26 cellular contexts compared by ENCODE assay signal in the genomic region with DNA sequence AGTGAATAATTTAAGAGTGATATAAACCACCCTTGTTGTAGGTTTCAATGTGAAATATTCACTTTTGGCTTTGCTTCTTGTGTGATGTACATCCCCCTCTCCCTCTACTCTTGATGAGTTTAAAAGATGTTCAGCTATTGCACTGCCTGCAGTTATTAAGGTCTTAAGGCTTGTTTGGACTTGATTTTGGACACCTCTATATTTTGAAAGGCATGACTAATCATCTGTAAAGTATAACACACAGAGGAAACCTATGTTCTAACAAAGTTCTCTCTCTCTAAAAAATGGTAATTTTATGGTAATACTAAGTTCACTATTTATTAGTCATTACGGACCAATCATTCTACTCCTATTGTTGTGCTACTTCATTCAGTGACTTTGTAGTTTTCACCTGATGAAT.
DNase-seq lines count a peak whose midpoint lies in the region; ATAC-seq, FAIRE-seq and TF ChIP-seq lines count a peak whose summit lies in the region.
"Had no signal": no experiment of that assay in that cellular context is flagged by ENCODE, and none has a peak within 500 bp of the region (broad histone marks: within the 10 kb centered on the region; RNA-seq: fewer than 3 reads in every experiment).

No MANE protein-coding gene starts in this region.

- WGBS in GM12878 (ENCODE audit: insufficient coverage, insufficient replicate concordance, low lambda C conversion rate, missing lambda C conversion rate): 93% methylated on average over 1 of the region's 1 CpG

- ATAC-seq in GM12878 (peak; percentile 48), HG03442 (IDR thresholded peaks at IDR 0.05; ENCODE audit: unreplicated experiment) (no peak)

- POLR2A ChIA-PET in MCF 10A (lab: Yijun Ruan, JAX): no interaction called here
- POLR2A ChIA-PET in GM12878 (lab: Charles Lee): no interaction called here

- H3K4me1 ChIP-seq in breast epithelium (no peaks in the 10 kb centered on the region), GM12878 (ENCODE audit: control insufficient read depth, insufficient read depth, low read length) (no peaks in the 10 kb centered on the region), keratinocyte (ENCODE audit: control insufficient read depth, extremely low read depth, insufficient read depth, low read length) (no peaks in the 10 kb centered on the region)
- H3K4me1 ChIP-seq: BE2C; BLaER1 treated with 17β-estradiol and CSF1 and Interleukin-3, amounts not matched to agents 10 nM and 100 nM had no signal

- no peak overlapping the region for H2AFZ ChIP-seq in GM12878 (ENCODE audit: control insufficient read depth, low read depth, low read length)
- no peak overlapping the region for H2AFZ ChIP-seq in keratinocyte (ENCODE audit: control insufficient read depth, low read length)

- dilution Hi-C loops in keratinocyte (cut with MboI; ENCODE audit: extremely low pct_ligation_motif_present, low sequenced_read_pairs): no loop called here

- BruUV-seq in MCF 10A (replicated peaks; lab: Mats Ljungman, UMichigan) (no TSS peak), GM12878 (replicated peaks; lab: Mats Ljungman, UMichigan) (no TSS peak)

- H3K9ac ChIP-seq in GM12878 (ENCODE audit: control insufficient read depth, insufficient read depth, low read length) (no peak overlapping the region), keratinocyte (ENCODE audit: control insufficient read depth, extremely low read depth, insufficient read depth, low read length) (no peak overlapping the region)
- H3K9ac ChIP-seq: BLaER1 treated with 17β-estradiol and CSF1 and Interleukin-3, amounts not matched to agents 10 nM and 100 nM had no signal

- H3K9me3 ChIP-seq in breast epithelium (no peaks in the 10 kb centered on the region), GM12878 (replicated peaks; ENCODE audit: control insufficient read depth, insufficient read depth, low read length) (no peaks in the 10 kb centered on the region), keratinocyte (ENCODE audit: control insufficient read depth, low read depth, low read length) (no peaks in the 10 kb centered on the region)
- H3K9me3 ChIP-seq: BE2C; BLaER1 treated with 17β-estradiol and CSF1 and Interleukin-3, amounts not matched to agents 10 nM and 100 nM had no signal

- CTCF ChIA-PET in MCF 10A (lab: Yijun Ruan, JAX) (interaction anchor here (0.7 to 1.4 kb wide), 2 partner anchors 10 to 263 kb away, joined by 3 to 9 read pairs; no protein-coding TSS in a partner anchor), GM12878 (lab: Yijun Ruan, JAX) (interaction anchor here (1.0 to 1.6 kb wide), 3 partner anchors 9 to 15 kb away, joined by 3 to 5 read pairs (median 3); no protein-coding TSS in a partner anchor)

- TF ChIP-seq EP300 in GM12878 (IDR thresholded peaks at IDR 0.05; ENCODE audit: borderline replicate concordance in 1 of 2, control insufficient read depth in 1 of 2, low read depth in 2 of 2, low read length in 2 of 2): no peak

- peaks cover 9% of the 10 kb centered on the region for H3K4me1 Mint-ChIP-seq in MCF 10A (ENCODE audit: insufficient read depth, unreplicated experiment)
- no peaks in the 10 kb centered on the region for H3K4me1 Mint-ChIP-seq in activated naive CD8-positive, alpha-beta T cell treated with anti-CD3 and anti-CD28 coated beads for 36 hours
- H3K4me1 Mint-ChIP-seq: CD14-positive monocyte; CD8-positive, alpha-beta memory T cell had no signal

- H3K36me3 ChIP-seq in breast epithelium (no peaks in the 10 kb centered on the region), GM12878 (ENCODE audit: control insufficient read depth in 2 of 2, insufficient read depth in 2 of 2, low read length in 1 of 2) (no peaks in the 10 kb centered on the region), keratinocyte (ENCODE audit: control insufficient read depth in 2 of 2, extremely low read depth in 1 of 2, insufficient read depth in 2 of 2, low read length in 2 of 2) (no peaks in the 10 kb centered on the region)
- H3K36me3 ChIP-seq: BE2C; BLaER1 treated with 17β-estradiol and CSF1 and Interleukin-3, amounts not matched to agents 10 nM and 100 nM had no signal

- TF ChIP-seq CTCF in MCF 10A (IDR thresholded peaks at IDR 0.05; ENCODE audit: unreplicated experiment) (no peak), breast epithelium (IDR thresholded peaks at IDR 0.05) (no peak), GM12878 (IDR thresholded peaks at IDR 0.05 in 2 of 3, conservative IDR thresholded peaks at IDR 0.05 in 1 of 3; ENCODE audit: control insufficient read depth in 2 of 3, extremely low read depth in 1 of 3, insufficient read depth in 1 of 3, low read depth in 3 of 3, low read length in 3 of 3) (no peak), epithelial cell of esophagus (IDR thresholded peaks at IDR 0.05; ENCODE audit: insufficient read depth, low read depth, low read length, missing control alignments) (no peak), keratinocyte (optimal IDR thresholded peaks at IDR 0.05 in 1 of 3, IDR thresholded peaks at IDR 0.05 in 1 of 3, conservative IDR thresholded peaks at IDR 0.05 in 1 of 3; ENCODE audit: extremely low read depth in 1 of 3, insufficient read depth in 2 of 3, low read length in 3 of 3) (no peak)

- FAIRE-seq in GM12878 (lab: Jason Lieb, UNC) (no peak), keratinocyte (lab: Jason Lieb, UNC) (no peak)
- FAIRE-seq: A204.1, D721Med, GM12891, GM18507 had no signal

- no peak for TF ChIP-seq POLR2A in breast epithelium (IDR thresholded peaks at IDR 0.05)
- no peak for TF ChIP-seq POLR2A in GM12878 (IDR thresholded peaks at IDR 0.05; ENCODE audit: low read depth, low read length)

- no peaks in the 10 kb centered on the region for H3K36me3 Mint-ChIP-seq in MCF 10A (ENCODE audit: insufficient read depth, unreplicated experiment)
- H3K36me3 Mint-ChIP-seq in activated naive CD8-positive, alpha-beta T cell treated with anti-CD3 and anti-CD28 coated beads for 36 hours: no peaks in the 10 kb centered on the region
- H3K36me3 Mint-ChIP-seq: CD14-positive monocyte; CD8-positive, alpha-beta memory T cell had no signal

- SMC1A ChIA-PET in GM12878 (lab: Charles Lee; ENCODE audit: uncharacterized antibody, unreplicated experiment): interaction anchor here (1.0 to 2.0 kb wide), 2 partner anchors 11 to 33 kb away, joined by 3 to 5 read pairs; no protein-coding TSS in a partner anchor

- no peak overlapping the region for H3K27ac ChIP-seq in breast epithelium
- no peak overlapping the region for H3K27ac ChIP-seq in GM12878 (ENCODE audit: control insufficient read depth, insufficient read depth)
- no peak overlapping the region for H3K27ac ChIP-seq in keratinocyte (ENCODE audit: control insufficient read depth, insufficient read depth, low read length)
- H3K27ac ChIP-seq: 22Rv1; BLaER1 treated with 17β-estradiol and CSF1 and Interleukin-3, amounts not matched to agents 10 nM and 100 nM had no signal

- DNase-seq in MCF 10A (ENCODE audit: unreplicated experiment) (peak; percentile 37), breast epithelium (ENCODE audit: low spot score in 2 of 2) (no peak), GM12878 (ENCODE audit: low read depth, low spot score) (no peak), epithelial cell of esophagus (ENCODE audit: low read depth) (peak; percentile 74), keratinocyte (ENCODE audit: low read depth, low spot score) (peak; percentile 1), HUDEP-2 (lab: John Stamatoyannopoulos, UW; ENCODE audit: unreplicated experiment in 76 of 76) (no peak)
- no peak for DNase-seq in activated naive CD8-positive, alpha-beta T cell treated with anti-CD3 and anti-CD28 coated beads for 36 hours
- DNase-seq: AML-193; BE2C; CD4-positive, alpha-beta T cell; CD8-positive, alpha-beta memory T cell; DMS 273 treated with DMSO at 0.1 percent for 48 hours; DMS79; EL; GDM1; GOT3; H7; HCEC 1CT had no signal

- in situ Hi-C loops in GM12878 (cut with MboI): no loop called here

- RAD21 ChIA-PET in GM12878 (lab: Charles Lee; ENCODE audit: unreplicated experiment): interaction anchor here (1.1 kb wide), 1 partner anchor 9 kb away, joined by 3 read pairs; no protein-coding TSS in a partner anchor

- H3K9me3 Mint-ChIP-seq in MCF 10A (ENCODE audit: unreplicated experiment): no peaks in the 10 kb centered on the region
- no peaks in the 10 kb centered on the region for H3K9me3 Mint-ChIP-seq in activated naive CD8-positive, alpha-beta T cell treated with anti-CD3 and anti-CD28 coated beads for 36 hours

- no peaks in the 10 kb centered on the region for H3K9me1 ChIP-seq in keratinocyte (ENCODE audit: control insufficient read depth, extremely low read depth, insufficient read depth, low read length)

- no peaks in the 10 kb centered on the region for H3K79me2 ChIP-seq in GM12878 (ENCODE audit: control insufficient read depth, insufficient read depth, low read length)
- no peaks in the 10 kb centered on the region for H3K79me2 ChIP-seq in keratinocyte (ENCODE audit: control insufficient read depth, insufficient read depth, low read length)

- intact Hi-C loops in MCF 10A (cut with micrococcal nuclease): no loop called here
- intact Hi-C loops in breast epithelium (cut with DNase I; ENCODE audit: low total_unique reads): no loop called here
- intact Hi-C loops in GM12878 (cut with micrococcal nuclease; ENCODE audit: unreplicated experiment): no loop called here

- no peaks in the 10 kb centered on the region for H3K27me3 ChIP-seq in breast epithelium
- H3K27me3 ChIP-seq in GM12878 (replicated peaks in 1 of 2; ENCODE audit: control insufficient read depth in 2 of 2, insufficient read depth in 2 of 2, low read length in 1 of 2): no peaks in the 10 kb centered on the region
- no peaks in the 10 kb centered on the region for H3K27me3 ChIP-seq in keratinocyte (ENCODE audit: control insufficient read depth, extremely low read depth, insufficient read depth, low read length)
- H3K27me3 ChIP-seq: BE2C; BLaER1 treated with 17β-estradiol and CSF1 and Interleukin-3, amounts not matched to agents 10 nM and 100 nM had no signal

- no peak for TF ChIP-seq RAD21 in GM12878 (IDR thresholded peaks at IDR 0.05; ENCODE audit: insufficient read depth, low read depth, low read length)

- H3K4me3 Mint-ChIP-seq in MCF 10A (ENCODE audit: unreplicated experiment): no peak overlapping the region
- H3K4me3 Mint-ChIP-seq in activated naive CD8-positive, alpha-beta T cell treated with anti-CD3 and anti-CD28 coated beads for 36 hours: no peak overlapping the region
- H3K4me3 Mint-ChIP-seq: CD14-positive monocyte; CD4-positive, alpha-beta T cell; CD8-positive, alpha-beta memory T cell had no signal

- H3K27me3 Mint-ChIP-seq in MCF 10A (ENCODE audit: insufficient read depth, unreplicated experiment): no peaks in the 10 kb centered on the region
- H3K27me3 Mint-ChIP-seq in activated naive CD8-positive, alpha-beta T cell treated with anti-CD3 and anti-CD28 coated beads for 36 hours: no peaks in the 10 kb centered on the region
- H3K27me3 Mint-ChIP-seq: CD4-positive, alpha-beta T cell; CD8-positive, alpha-beta memory T cell had no signal

- no peak overlapping the region for H3K4me3 ChIP-seq in breast epithelium
- no peak overlapping the region for H3K4me3 ChIP-seq in GM12878
- H3K4me3 ChIP-seq in epithelial cell of esophagus (ENCODE audit: low read length): no peak overlapping the region
- no peak overlapping the region for H3K4me3 ChIP-seq in keratinocyte (ENCODE audit: control insufficient read depth in 2 of 3, extremely low read depth in 1 of 3, insufficient read depth in 2 of 3, low read depth in 1 of 3, low read length in 3 of 3)
- H3K4me3 ChIP-seq: BLaER1 treated with 17β-estradiol and CSF1 and Interleukin-3, amounts not matched to agents 10 nM and 100 nM had no signal

- H4K20me1 ChIP-seq in GM12878 (ENCODE audit: control insufficient read depth, insufficient read depth): no peaks in the 10 kb centered on the region
- no peaks in the 10 kb centered on the region for H4K20me1 ChIP-seq in keratinocyte (ENCODE audit: control insufficient read depth, extremely low read depth, insufficient read depth, low read length)
- H4K20me1 ChIP-seq: BLaER1 treated with 17β-estradiol and CSF1 and Interleukin-3, amounts not matched to agents 10 nM and 100 nM had no signal

- H3K4me2 ChIP-seq in GM12878 (ENCODE audit: control insufficient read depth, insufficient read depth) (no peak overlapping the region), keratinocyte (ENCODE audit: control insufficient read depth, extremely low read depth, insufficient read depth, low read depth, low read length) (no peak overlapping the region)
- H3K4me2 ChIP-seq: BLaER1 treated with 17β-estradiol and CSF1 and Interleukin-3, amounts not matched to agents 10 nM and 100 nM had no signal

- H3K27ac Mint-ChIP-seq in MCF 10A (ENCODE audit: low read depth, unreplicated experiment): no peak overlapping the region
- H3K27ac Mint-ChIP-seq in activated naive CD8-positive, alpha-beta T cell treated with anti-CD3 and anti-CD28 coated beads for 36 hours: no peak overlapping the region
- H3K27ac Mint-ChIP-seq: CD14-positive monocyte; CD4-positive, alpha-beta T cell; CD8-positive, alpha-beta memory T cell had no signal

Comparison
In these comparisons a context has a peak if more than half of its experiments do, and no peak if none do; other contexts are left out.
1. DNase-seq: peak in MCF 10A (single experiment), epithelial cell of esophagus (single experiment) and keratinocyte (single experiment); none in breast epithelium (0 of 2), GM12878 (single experiment), activated naive CD8-positive, alpha-beta T cell treated with anti-CD3 and anti-CD28 coated beads for 36 hours (single experiment) and HUDEP-2 (0 of 76).